8 cellular contexts compared by ENCODE assay signal in genomic region chr20:44609511-44610312, GRCh38. TPM values are rescaled to one million over a fixed set of nuclear protein-coding genes. Genes with fewer than 3 reads are reported as not detected.
DNase-seq lines count a peak whose midpoint lies in the region; FAIRE-seq and TF ChIP-seq lines count a peak whose summit lies in the region.

No MANE protein-coding gene starts in this region.

- H2AFZ ChIP-seq in parathyroid adenoma: peak overlapping the region; percentile 68

- no peaks in the 10 kb centered on the region for H3K9me3 ChIP-seq in parathyroid adenoma (ENCODE audit: control insufficient read depth, low read length)
- no peaks in the 10 kb centered on the region for H3K9me3 ChIP-seq in tibial artery

- peaks cover 6% of the 10 kb centered on the region for H3K36me3 Mint-ChIP-seq in activated naive CD8-positive, alpha-beta T cell treated with anti-CD3 and anti-CD28 coated beads for 36 hours

- no peak for FAIRE-seq in H54 (lab: Jason Lieb, UNC)

- H3K27me3 ChIP-seq in parathyroid adenoma (ENCODE audit: control insufficient read depth, insufficient read depth, low read length) (no peaks in the 10 kb centered on the region), tibial artery (no peaks in the 10 kb centered on the region)

- no peaks in the 10 kb centered on the region for H3K9me3 Mint-ChIP-seq in activated naive CD8-positive, alpha-beta T cell treated with anti-CD3 and anti-CD28 coated beads for 36 hours

- H3K27ac ChIP-seq in parathyroid adenoma: peak overlapping the region; percentile 90
- H3K27ac ChIP-seq in tibial artery: peak overlapping the region; percentile 86

- H3K4me3 ChIP-seq in parathyroid adenoma (ENCODE audit: low read depth, low read length) (no peak overlapping the region), tibial artery (peak overlapping the region; percentile 28 to 38)

- H3K4me1 ChIP-seq in parathyroid adenoma (peaks cover 8% of the 10 kb centered on the region), tibial artery (peaks cover 0 to 55% (median 34%) of the 10 kb centered on the region in 4 donors)

- H3K27ac Mint-ChIP-seq in activated naive CD8-positive, alpha-beta T cell treated with anti-CD3 and anti-CD28 coated beads for 36 hours: peak overlapping the region; percentile 89

- peak; percentile 28 for DNase-seq in DMS79 (lab: John Stamatoyannopoulos, UW)
- DNase-seq in H54 (ENCODE audit: insufficient read length, low spot score): peak; percentile 93
- peak; percentile 82 for DNase-seq in NCI-H1092 (lab: John Stamatoyannopoulos, UW)
- DNase-seq in SKM-1 treated with dmso at 0.1 percent for 144 hours (lab: John Stamatoyannopoulos, UW; ENCODE audit: unreplicated experiment): peak; percentile 77
- peak; percentile 81 for DNase-seq in activated naive CD8-positive, alpha-beta T cell treated with anti-CD3 and anti-CD28 coated beads for 36 hours
- DNase-seq in head of caudate nucleus: peak; percentile 63 to 96 (median 90)
- peak; percentile 90 to 93 for DNase-seq in tibial artery

- no peaks in the 10 kb centered on the region for H3K27me3 Mint-ChIP-seq in activated naive CD8-positive, alpha-beta T cell treated with anti-CD3 and anti-CD28 coated beads for 36 hours

- TF ChIP-seq CTCF in parathyroid adenoma (IDR thresholded peaks at IDR 0.05) (peak; percentile 99), tibial artery (IDR thresholded peaks at IDR 0.05) (peak; percentile 98)

- H3K4me1 Mint-ChIP-seq in activated naive CD8-positive, alpha-beta T cell treated with anti-CD3 and anti-CD28 coated beads for 36 hours: peaks cover 24% of the 10 kb centered on the region

- no peak overlapping the region for H3K9ac ChIP-seq in parathyroid adenoma

- intact Hi-C loops in head of caudate nucleus (cut with DNase I): loop anchor here (5.0 to 10.0 kb wide), 5 partner anchors 87 to 395 kb away; partner anchors contain the start of genes OSER1, SERINC3 and TTPAL
- intact Hi-C loops in tibial artery (cut with DNase I; ENCODE audit: low total_unique reads): loop anchor here (5.0 to 10.0 kb wide), 3 partner anchors 77 to 395 kb away; partner anchors contain the start of gene OSER1

- TF ChIP-seq POLR2A in H54 (IDR thresholded peaks at IDR 0.05; ENCODE audit: low read depth, low read length): no peak

- H3K4me3 Mint-ChIP-seq in activated naive CD8-positive, alpha-beta T cell treated with anti-CD3 and anti-CD28 coated beads for 36 hours: peak overlapping the region; percentile 56

- H3K4me2 ChIP-seq in parathyroid adenoma (ENCODE audit: low read length): peak overlapping the region; percentile 43

- peaks cover 11% of the 10 kb centered on the region for H3K79me2 ChIP-seq in parathyroid adenoma

- H3K36me3 ChIP-seq in parathyroid adenoma (ENCODE audit: control insufficient read depth, insufficient read depth, low read length) (no peaks in the 10 kb centered on the region), tibial artery (peaks cover 4 to 12% (median 6%) of the 10 kb centered on the region in 3 donors)

RNA-seq across cellular contexts. Expression of gene PKIG, which starts 27.3 kb away (rescaled TPM):
- 1 to 10 TPM; 8.8 to 9.2 TPM for total RNA-seq in activated naive CD8-positive, alpha-beta T cell treated with anti-CD3 and anti-CD28 coated beads for 36 hours

RNA-seq across cellular contexts. Expression of gene ADA, which starts 41.8 kb away (rescaled TPM):
- total RNA-seq in activated naive CD8-positive, alpha-beta T cell treated with anti-CD3 and anti-CD28 coated beads for 36 hours: 10 to 100 TPM; 25.6 to 27.0 TPM

Comparison
In these comparisons a context has a peak if more than half of its experiments do, and no peak if none do; other contexts are left out.
1. DNase-seq: peak in every context shown above with its lines; median percentile 93 in H54; 92 in tibial artery; 90 in head of caudate nucleus; 82 in NCI-H1092; 81 in activated naive CD8-positive, alpha-beta T cell treated with anti-CD3 and anti-CD28 coated beads for 36 hours; 77 in SKM-1 treated with dmso at 0.1 percent for 144 hours; 28 in DMS79.